In the genomic region with DNA sequence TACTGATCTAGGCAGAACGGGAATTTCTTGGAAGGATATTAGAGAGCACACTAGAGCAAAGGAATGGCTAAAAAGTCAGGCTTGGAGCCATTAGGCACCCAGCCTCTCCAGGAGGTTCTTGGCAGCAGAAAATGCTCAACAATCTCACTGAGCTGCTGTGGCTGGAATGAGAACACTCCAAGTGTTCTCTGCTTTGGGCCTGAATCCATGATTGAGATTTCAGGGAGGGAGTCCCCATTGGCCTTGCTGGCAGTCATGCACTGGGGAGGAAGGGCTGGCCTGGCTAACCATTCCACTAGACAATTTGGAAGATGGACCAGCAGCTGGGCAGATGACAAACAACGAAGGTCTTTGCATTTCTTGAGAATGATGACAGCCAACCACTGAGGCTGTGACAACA, we compare ENCODE assay signal across 17 cellular contexts. TPM values are rescaled to one million over a fixed set of nuclear protein-coding genes. Genes with fewer than 3 reads are reported as not detected.
A peak's percentile ranks its signal among the peaks of the same experiment; 100 is the strongest.
DNase-seq lines count a peak whose midpoint lies in the region; ATAC-seq and TF ChIP-seq lines count a peak whose summit lies in the region.
"Had no signal": no experiment of that assay in that cellular context is flagged by ENCODE, and none has a peak within 500 bp of the region (broad histone marks: within the 10 kb centered on the region; RNA-seq: fewer than 3 reads in every experiment).

No MANE protein-coding gene starts in this region.

- H3K4me1 Mint-ChIP-seq in activated CD4-positive, alpha-beta T cell treated with anti-CD3 and anti-CD28 coated beads for 36 hours: peaks cover 74% of the 10 kb centered on the region
- peaks cover 45% of the 10 kb centered on the region for H3K4me1 Mint-ChIP-seq in activated T-helper 17 cell treated with anti-CD3 and anti-CD28 coated beads, Interleukin-2, amount 50 U/mL, for 72 hours

- no peak for TF ChIP-seq CTCF in heart right ventricle (IDR thresholded peaks at IDR 0.05)

- H3K27me3 Mint-ChIP-seq in activated CD4-positive, alpha-beta T cell treated with anti-CD3 and anti-CD28 coated beads for 36 hours: no peaks in the 10 kb centered on the region
- no peaks in the 10 kb centered on the region for H3K27me3 Mint-ChIP-seq in activated T-helper 17 cell treated with anti-CD3 and anti-CD28 coated beads, Interleukin-2, amount 50 U/mL, for 72 hours

- H3K27ac Mint-ChIP-seq in activated CD4-positive, alpha-beta T cell treated with anti-CD3 and anti-CD28 coated beads for 36 hours: peak overlapping the region; percentile 95
- peak overlapping the region; percentile 82 for H3K27ac Mint-ChIP-seq in activated T-helper 17 cell treated with anti-CD3 and anti-CD28 coated beads, Interleukin-2, amount 50 U/mL, for 72 hours

- no peak overlapping the region for H3K4me3 Mint-ChIP-seq in activated CD4-positive, alpha-beta T cell treated with anti-CD3 and anti-CD28 coated beads for 36 hours
- H3K4me3 Mint-ChIP-seq in activated T-helper 17 cell treated with anti-CD3 and anti-CD28 coated beads, Interleukin-2, amount 50 U/mL, for 72 hours: peak overlapping the region; percentile 24

- peaks cover 3 to 47% (median 20%) of the 10 kb centered on the region in 9 donors for H3K4me1 ChIP-seq in heart right ventricle

- peaks cover 0 to 7% (median 0%) of the 10 kb centered on the region in 11 donors for H3K9me3 ChIP-seq in heart right ventricle
- H3K9me3 ChIP-seq: spleen had no signal

- no peak for DNase-seq in activated CD4-positive, alpha-beta T cell treated with anti-CD3 and anti-CD28 coated beads for 36 hours
- no peak for DNase-seq in activated CD4-positive, alpha-beta T cell treated with anti-CD3 and anti-CD28 coated beads, Interleukin-2, amount 50 U/mL, for 1 hour
- peak; percentile 36 to 48 for DNase-seq in heart right ventricle
- DNase-seq in sciatic nerve (ENCODE audit: low spot score): no peak
- DNase-seq in glomerular visceral epithelial cell (ENCODE audit: extremely low spot score): no peak
- no peak for DNase-seq in NCI-H2107 treated with DMSO at 0.1 percent for 48 hours (lab: John Stamatoyannopoulos, UW; ENCODE audit: unreplicated experiment)
- DNase-seq: cortex of kidney, erythroblast, mammary epithelial cell, MM.1S, NCI-H2081, NCI-H526 treated with DMSO at 0.1 percent for 48 hours, PC-9, spleen had no signal

- H3K27ac ChIP-seq in heart right ventricle: peak overlapping the region in 3 of 10 donors; percentile 25 to 29 (median 28)
- H3K27ac ChIP-seq: 22Rv1, PC-9, spleen had no signal

- no peaks in the 10 kb centered on the region for H3K27me3 ChIP-seq in heart right ventricle
- H3K27me3 ChIP-seq: spleen had no signal

- no peak for ATAC-seq in activated CD4-positive, alpha-beta T cell treated with anti-CD3 and anti-CD28 coated beads for 36 hours
- ATAC-seq in activated T-helper 17 cell treated with anti-CD3 and anti-CD28 coated beads, Interleukin-2, amount 50 U/mL, for 72 hours (replicated peaks): no peak
- ATAC-seq in heart right ventricle: peak; percentile 34 to 72 (median 64)
- peak; percentile 76 for ATAC-seq in sciatic nerve
- ATAC-seq in SK-N-SH treated with all-trans-retinoic acid at 6 μM for 48 hours: no peak

- POLR2A ChIA-PET in activated CD4-positive, alpha-beta T cell treated with anti-CD3 and anti-CD28 coated beads for 36 hours (lab: Charles Lee): no interaction called here

- WGBS in heart right ventricle, 2 donors: 37 to 53% methylated on average over 2 of the region's 2 CpGs

- peaks cover 14% of the 10 kb centered on the region for H3K9me3 Mint-ChIP-seq in activated CD4-positive, alpha-beta T cell treated with anti-CD3 and anti-CD28 coated beads for 36 hours (ENCODE audit: low read depth)
- H3K9me3 Mint-ChIP-seq in activated T-helper 17 cell treated with anti-CD3 and anti-CD28 coated beads, Interleukin-2, amount 50 U/mL, for 72 hours: peaks cover 4% of the 10 kb centered on the region

- CTCF ChIA-PET in activated CD4-positive, alpha-beta T cell treated with anti-CD3 and anti-CD28 coated beads for 36 hours (lab: Charles Lee): interaction anchor here (1.2 to 1.3 kb wide), 2 partner anchors 11 to 30 kb away, joined by 4 to 5 read pairs; no protein-coding TSS in a partner anchor

- H3K4me3 ChIP-seq in heart right ventricle: no peak overlapping the region
- H3K4me3 ChIP-seq: PC-9, spleen had no signal

- no peaks in the 10 kb centered on the region for H3K36me3 ChIP-seq in heart right ventricle
- H3K36me3 ChIP-seq: spleen had no signal

- peaks cover 26% of the 10 kb centered on the region for H3K36me3 Mint-ChIP-seq in activated CD4-positive, alpha-beta T cell treated with anti-CD3 and anti-CD28 coated beads for 36 hours (ENCODE audit: low read depth)
- no peaks in the 10 kb centered on the region for H3K36me3 Mint-ChIP-seq in activated T-helper 17 cell treated with anti-CD3 and anti-CD28 coated beads, Interleukin-2, amount 50 U/mL, for 72 hours (ENCODE audit: low read depth)

- intact Hi-C loops in activated CD4-positive, alpha-beta T cell treated with anti-CD3 and anti-CD28 coated beads for 36 hours (cut with DNase I, micrococcal nuclease): loop anchor here (5.0 to 10.0 kb wide), 3 partner anchors 61 to 761 kb away; a partner anchor contains a TSS
- intact Hi-C loops in heart right ventricle (cut with DNase I): loop anchor here in 1 of 10 donors (5.0 kb wide), 1 partner anchor 38 kb away; a partner anchor contains a TSS
- intact Hi-C loops in sciatic nerve (cut with DNase I): no loop called here

TF ChIP-seq in SK-N-SH treated with all-trans-retinoic acid at 6 μM for 48 hours, 23 proteins besides CTCF, POLR2A, EP300 and RAD21:
- TF ChIP-seq ZNF565 (CRISPR knock-in tag; conservative IDR thresholded peaks at IDR 0.05; ENCODE audit: low read depth) (no peak), ZFP30 (CRISPR knock-in tag; IDR thresholded peaks at IDR 0.05) (no peak), ISL1 (CRISPR knock-in tag; IDR thresholded peaks at IDR 0.05) (no peak), ZFP3 (CRISPR knock-in tag; IDR thresholded peaks at IDR 0.05) (no peak), ZC3H10 (CRISPR knock-in tag; IDR thresholded peaks at IDR 0.05) (no peak), CSDC2 (CRISPR knock-in tag; IDR thresholded peaks at IDR 0.05) (no peak), ZNF8 (CRISPR knock-in tag; IDR thresholded peaks at IDR 0.05) (no peak), ESRRG (CRISPR knock-in tag; IDR thresholded peaks at IDR 0.05) (no peak)
- TF ChIP-seq, protein P1, sequence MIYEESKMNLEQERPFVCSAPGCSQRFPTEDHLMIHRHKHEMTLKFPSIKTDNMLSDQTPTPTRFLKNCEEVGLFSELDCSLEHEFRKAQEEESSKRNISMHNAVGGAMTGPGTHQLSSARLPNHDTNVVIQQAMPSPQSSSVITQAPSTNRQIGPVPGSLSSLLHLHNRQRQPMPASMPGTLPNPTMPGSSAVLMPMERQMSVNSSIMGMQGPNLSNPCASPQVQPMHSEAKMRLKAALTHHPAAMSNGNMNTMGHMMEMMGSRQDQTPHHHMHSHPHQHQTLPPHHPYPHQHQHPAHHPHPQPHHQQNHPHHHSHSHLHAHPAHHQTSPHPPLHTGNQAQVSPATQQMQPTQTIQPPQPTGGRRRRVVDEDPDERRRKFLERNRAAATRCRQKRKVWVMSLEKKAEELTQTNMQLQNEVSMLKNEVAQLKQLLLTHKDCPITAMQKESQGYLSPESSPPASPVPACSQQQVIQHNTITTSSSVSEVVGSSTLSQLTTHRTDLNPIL (CRISPR knock-in tag; IDR thresholded peaks at IDR 0.05; ENCODE audit: low read depth): no peak
- TF ChIP-seq, protein P2, sequence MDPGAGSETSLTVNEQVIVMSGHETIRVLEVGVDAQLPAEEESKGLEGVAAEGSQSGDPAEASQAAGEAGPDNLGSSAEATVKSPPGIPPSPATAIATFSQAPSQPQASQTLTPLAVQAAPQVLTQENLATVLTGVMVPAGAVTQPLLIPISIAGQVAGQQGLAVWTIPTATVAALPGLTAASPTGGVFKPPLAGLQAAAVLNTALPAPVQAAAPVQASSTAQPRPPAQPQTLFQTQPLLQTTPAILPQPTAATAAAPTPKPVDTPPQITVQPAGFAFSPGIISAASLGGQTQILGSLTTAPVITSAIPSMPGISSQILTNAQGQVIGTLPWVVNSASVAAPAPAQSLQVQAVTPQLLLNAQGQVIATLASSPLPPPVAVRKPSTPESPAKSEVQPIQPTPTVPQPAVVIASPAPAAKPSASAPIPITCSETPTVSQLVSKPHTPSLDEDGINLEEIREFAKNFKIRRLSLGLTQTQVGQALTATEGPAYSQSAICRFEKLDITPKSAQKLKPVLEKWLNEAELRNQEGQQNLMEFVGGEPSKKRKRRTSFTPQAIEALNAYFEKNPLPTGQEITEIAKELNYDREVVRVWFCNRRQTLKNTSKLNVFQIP (CRISPR knock-in tag; IDR thresholded peaks at IDR 0.05; ENCODE audit: borderline replicate concordance, low read depth): no peak

RNA-seq across cellular contexts. Expression of a gene that starts 39.2 kb away (rescaled TPM):
- total RNA-seq in activated CD4-positive, alpha-beta T cell treated with anti-CD3 and anti-CD28 coated beads for 36 hours: 10 to 100 TPM; 31.0 to 34.0 TPM
- total RNA-seq in activated T-helper 17 cell treated with anti-CD3 and anti-CD28 coated beads, Interleukin-2, amount 50 U/mL, for 72 hours: 10 to 100 TPM; 24.1 to 41.3 TPM
- total RNA-seq in heart right ventricle (1 to 10 TPM; 6.1 to 8.3 (median 7.3) TPM), sciatic nerve (21.5 TPM)
- 1 to 10 TPM; 4.0 to 4.4 TPM for polyA plus RNA-seq in heart right ventricle

Comparison
In these comparisons a context has a peak if more than half of its experiments do, and no peak if none do; other contexts are left out.
1. ATAC-seq: peak in heart right ventricle (8 of 8) and sciatic nerve (single experiment); none in activated CD4-positive, alpha-beta T cell treated with anti-CD3 and anti-CD28 coated beads for 36 hours (single experiment), activated T-helper 17 cell treated with anti-CD3 and anti-CD28 coated beads, Interleukin-2, amount 50 U/mL, for 72 hours (single experiment) and SK-N-SH treated with all-trans-retinoic acid at 6 μM for 48 hours (single experiment).
2. DNase-seq: peak in heart right ventricle (2 of 2); none in activated CD4-positive, alpha-beta T cell treated with anti-CD3 and anti-CD28 coated beads for 36 hours (single experiment), activated CD4-positive, alpha-beta T cell treated with anti-CD3 and anti-CD28 coated beads, Interleukin-2, amount 50 U/mL, for 1 hour (single experiment), sciatic nerve (single experiment), glomerular visceral epithelial cell (single experiment) and NCI-H2107 treated with DMSO at 0.1 percent for 48 hours (single experiment).